ENCODE assay signal across 8 cellular contexts in the genomic region with DNA sequence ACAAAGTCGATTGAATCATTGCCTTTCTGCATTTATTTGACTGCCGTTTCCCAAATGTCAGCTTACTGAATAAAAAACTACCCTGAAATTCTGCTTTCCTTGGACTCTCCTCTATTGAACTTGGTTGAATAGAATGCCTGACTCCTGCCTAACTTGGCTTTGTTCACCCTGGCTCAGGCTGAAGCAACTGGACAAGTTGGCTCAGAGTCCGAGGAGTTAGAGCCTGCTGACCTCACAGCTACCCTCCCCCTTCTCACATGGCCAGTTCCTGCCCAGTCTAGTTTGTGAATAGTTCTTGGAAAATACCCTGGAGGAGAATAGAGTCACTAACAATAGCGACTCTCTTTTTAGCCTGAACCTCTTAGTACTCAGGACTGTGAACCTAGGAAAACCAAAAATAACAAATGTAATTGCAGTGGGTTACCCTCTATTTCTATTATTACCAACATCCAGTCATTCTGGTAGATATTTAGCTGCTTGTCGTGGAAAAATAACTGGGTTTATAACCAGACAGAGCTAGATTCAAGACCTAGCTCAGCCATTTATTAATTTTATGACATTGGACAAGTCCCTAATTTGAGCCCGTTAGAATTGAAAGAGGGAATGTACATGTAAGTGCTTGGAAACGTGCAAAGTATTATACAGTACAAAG. TPM values are rescaled to one million over a fixed set of nuclear protein-coding genes. Genes with fewer than 3 reads are reported as not detected.
DNase-seq lines count a peak whose midpoint lies in the region; ATAC-seq, FAIRE-seq and TF ChIP-seq lines count a peak whose summit lies in the region.
"Had no signal": no experiment of that assay in that cellular context is flagged by ENCODE, and none has a peak within 500 bp of the region (broad histone marks: within the 10 kb centered on the region; RNA-seq: fewer than 3 reads in every experiment).

No MANE protein-coding gene starts in this region.

- H3K36me3 ChIP-seq in adipocyte (ENCODE audit: control insufficient read depth, insufficient read depth, low read length, severe bottlenecking) (no peaks in the 10 kb centered on the region), aorta (ENCODE audit: control insufficient read depth in 1 of 2, insufficient read depth in 2 of 2, low read length in 1 of 2) (no peaks in the 10 kb centered on the region), small intestine (ENCODE audit: control insufficient read depth in 2 of 2, insufficient read depth in 2 of 2, low read length in 2 of 2) (no peaks in the 10 kb centered on the region)

- H3K9me3 ChIP-seq in adipocyte (ENCODE audit: control insufficient read depth, low read length): no peaks in the 10 kb centered on the region
- no peaks in the 10 kb centered on the region for H3K9me3 ChIP-seq in aorta (ENCODE audit: control insufficient read depth, low read length)
- H3K9me3 ChIP-seq in small intestine (ENCODE audit: control insufficient read depth, low read depth): no peaks in the 10 kb centered on the region

- ATAC-seq in foreskin keratinocyte (peak; percentile 52), aorta (ENCODE audit: low FRiP score) (peak; percentile 96)

- H3K4me1 Mint-ChIP-seq in neural crest cell: peaks cover 39% of the 10 kb centered on the region

- no peak for FAIRE-seq in small intestine (lab: Jason Lieb, UNC)
- FAIRE-seq in GM12892 (lab: Jason Lieb, UNC): no peak

- H3K27me3 ChIP-seq in adipocyte (replicated peaks; ENCODE audit: control insufficient read depth, insufficient read depth, low read length): no peaks in the 10 kb centered on the region
- H3K27me3 ChIP-seq in foreskin keratinocyte: no peaks in the 10 kb centered on the region
- H3K27me3 ChIP-seq in aorta (ENCODE audit: control insufficient read depth in 1 of 2, insufficient read depth in 2 of 2, low read length in 1 of 2): no peaks in the 10 kb centered on the region
- H3K27me3 ChIP-seq in small intestine (ENCODE audit: control insufficient read depth in 2 of 2, insufficient read depth in 2 of 2, low read length in 2 of 2): no peaks in the 10 kb centered on the region

- peak overlapping the region; percentile 71 for H3K9ac ChIP-seq in adipocyte (ENCODE audit: low read length)

- H3K4me3 ChIP-seq in adipocyte (ENCODE audit: low read length) (peak overlapping the region; percentile 35), aorta (ENCODE audit: low read length in 2 of 2) (no peak overlapping the region), small intestine (ENCODE audit: low read depth in 1 of 2, low read length in 2 of 2) (no peak overlapping the region)

- H3K27ac Mint-ChIP-seq in neural crest cell (ENCODE audit: unreplicated experiment): peak overlapping the region; percentile 57
- H3K27ac Mint-ChIP-seq: IgD-negative memory B cell had no signal

- no peak for TF ChIP-seq POLR2A in GM12892 (IDR thresholded peaks at IDR 0.05; ENCODE audit: low read depth, low read length)

- H3K4me1 ChIP-seq in adipocyte (ENCODE audit: control insufficient read depth, insufficient read depth, low read length) (peaks cover 40% of the 10 kb centered on the region), foreskin keratinocyte (peaks cover 7% of the 10 kb centered on the region), aorta (ENCODE audit: control insufficient read depth in 1 of 2, insufficient read depth in 2 of 2, low read length in 2 of 2) (peaks cover 0 to 2% of the 10 kb centered on the region in 2 donors), small intestine (ENCODE audit: control insufficient read depth in 2 of 2, insufficient read depth in 1 of 2, low read depth in 1 of 2, low read length in 1 of 2) (no peaks in the 10 kb centered on the region)

- TF ChIP-seq CTCF in foreskin keratinocyte (conservative IDR thresholded peaks at IDR 0.05): no peak
- no peak for TF ChIP-seq CTCF in neural crest cell (conservative IDR thresholded peaks at IDR 0.05)

- DNase-seq in adipocyte (ENCODE audit: low read depth) (peak; percentile 73), foreskin keratinocyte (peak in 1 of 2 donors; percentile 80), neural crest cell (ENCODE audit: low read depth, low spot score) (peak; percentile 49), aorta (peak; percentile 91 to 93), GM19238 (ENCODE audit: insufficient read length, low spot score) (no peak), small intestine (no peak), GM12892 (ENCODE audit: insufficient read length) (no peak)

- H3K27me3 Mint-ChIP-seq in neural crest cell (ENCODE audit: low read depth): no peaks in the 10 kb centered on the region

- 1 to 6% methylated on average over 7 of the region's 7 CpGs for WGBS in aorta, 2 donors
- 63 to 71% (median 71%) methylated on average over 7 of the region's 7 CpGs for WGBS in small intestine, 3 donors

- no peaks in the 10 kb centered on the region for H3K9me3 Mint-ChIP-seq in neural crest cell
- H3K9me3 Mint-ChIP-seq: IgD-negative memory B cell had no signal

- intact Hi-C loops in aorta (cut with DNase I): loop anchor here in 1 of 2 donors (2.0 kb wide), 2 partner anchors 17 to 515 kb away; a partner anchor contains a TSS

- H3K27ac ChIP-seq in foreskin keratinocyte: no peak overlapping the region
- H3K27ac ChIP-seq in aorta (ENCODE audit: low read depth in 1 of 2, low read length in 2 of 2): peak overlapping the region; percentile 20 to 28
- peak overlapping the region in 1 of 2 donors; percentile 54 for H3K27ac ChIP-seq in small intestine (ENCODE audit: low read depth in 1 of 2, low read length in 1 of 2)

- H3K36me3 Mint-ChIP-seq in neural crest cell (ENCODE audit: low read depth): no peaks in the 10 kb centered on the region
- H3K36me3 Mint-ChIP-seq: IgD-negative memory B cell had no signal

- peak overlapping the region; percentile 41 for H3K4me3 Mint-ChIP-seq in neural crest cell
- H3K4me3 Mint-ChIP-seq: IgD-negative memory B cell had no signal

RNA-seq across cellular contexts. Expression of a gene that starts 17.3 kb away (rescaled TPM):
- total RNA-seq in foreskin keratinocyte: 24.8 and 30.3 TPM in 2 replicates
- 15.8 and 17.1 TPM in 2 replicates for polyA plus RNA-seq in foreskin keratinocyte
- 19.3 and 21.4 TPM in 2 replicates for total RNA-seq in neural crest cell
- 10 to 100 TPM; 16.2 to 17.5 TPM for total RNA-seq in aorta
- 10 to 100 TPM in 1 of 2 donors, 1 to 10 TPM in 1; 8.5 to 19.0 TPM for polyA plus RNA-seq in aorta
- polyA plus RNA-seq in small intestine: 10 to 100 TPM; 14.4 to 23.5 (median 19.9) TPM
- 31.8 TPM for polyA plus RNA-seq in GM12892 (2012; ENCODE audit: missing spikeins)

Comparison
In these comparisons a context has a peak if more than half of its experiments do, and no peak if none do; other contexts are left out.
1. DNase-seq: peak in adipocyte (single experiment), neural crest cell (single experiment) and aorta (2 of 2); none in GM19238 (single experiment), small intestine (single experiment) and GM12892 (single experiment).